ENCODE assay signal across 1 cellular context in the genomic region with DNA sequence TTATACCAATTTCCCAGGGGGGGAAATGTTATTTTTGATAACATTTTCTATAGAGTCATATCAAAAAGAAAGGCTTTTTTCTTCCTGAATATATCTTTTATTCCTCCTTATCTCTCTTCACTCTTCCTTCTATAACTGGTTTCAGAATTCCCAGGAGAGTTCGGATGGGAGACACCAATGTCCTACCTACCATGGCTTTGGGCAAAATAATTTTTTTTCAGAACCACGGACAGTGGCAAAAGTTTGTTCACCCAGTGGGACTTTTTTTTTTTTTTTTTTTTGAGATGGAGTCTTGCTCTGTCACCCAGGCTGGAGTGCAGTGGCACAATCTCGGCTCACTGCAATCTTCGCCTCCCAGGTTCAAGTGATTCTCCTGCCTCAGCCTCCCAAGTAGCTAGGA.
TF ChIP-seq lines count a peak whose summit lies in the region.

No MANE protein-coding gene starts in this region.

TF ChIP-seq in HepG2, 621 proteins besides CTCF, POLR2A, EP300 and RAD21:
- TF ChIP-seq EHMT2 (IDR thresholded peaks at IDR 0.05; ENCODE audit: borderline replicate concordance, low read depth, low read length) = peak; percentile 39; the same call in 1 of the 2 replicates
- TF ChIP-seq, protein P1, sequence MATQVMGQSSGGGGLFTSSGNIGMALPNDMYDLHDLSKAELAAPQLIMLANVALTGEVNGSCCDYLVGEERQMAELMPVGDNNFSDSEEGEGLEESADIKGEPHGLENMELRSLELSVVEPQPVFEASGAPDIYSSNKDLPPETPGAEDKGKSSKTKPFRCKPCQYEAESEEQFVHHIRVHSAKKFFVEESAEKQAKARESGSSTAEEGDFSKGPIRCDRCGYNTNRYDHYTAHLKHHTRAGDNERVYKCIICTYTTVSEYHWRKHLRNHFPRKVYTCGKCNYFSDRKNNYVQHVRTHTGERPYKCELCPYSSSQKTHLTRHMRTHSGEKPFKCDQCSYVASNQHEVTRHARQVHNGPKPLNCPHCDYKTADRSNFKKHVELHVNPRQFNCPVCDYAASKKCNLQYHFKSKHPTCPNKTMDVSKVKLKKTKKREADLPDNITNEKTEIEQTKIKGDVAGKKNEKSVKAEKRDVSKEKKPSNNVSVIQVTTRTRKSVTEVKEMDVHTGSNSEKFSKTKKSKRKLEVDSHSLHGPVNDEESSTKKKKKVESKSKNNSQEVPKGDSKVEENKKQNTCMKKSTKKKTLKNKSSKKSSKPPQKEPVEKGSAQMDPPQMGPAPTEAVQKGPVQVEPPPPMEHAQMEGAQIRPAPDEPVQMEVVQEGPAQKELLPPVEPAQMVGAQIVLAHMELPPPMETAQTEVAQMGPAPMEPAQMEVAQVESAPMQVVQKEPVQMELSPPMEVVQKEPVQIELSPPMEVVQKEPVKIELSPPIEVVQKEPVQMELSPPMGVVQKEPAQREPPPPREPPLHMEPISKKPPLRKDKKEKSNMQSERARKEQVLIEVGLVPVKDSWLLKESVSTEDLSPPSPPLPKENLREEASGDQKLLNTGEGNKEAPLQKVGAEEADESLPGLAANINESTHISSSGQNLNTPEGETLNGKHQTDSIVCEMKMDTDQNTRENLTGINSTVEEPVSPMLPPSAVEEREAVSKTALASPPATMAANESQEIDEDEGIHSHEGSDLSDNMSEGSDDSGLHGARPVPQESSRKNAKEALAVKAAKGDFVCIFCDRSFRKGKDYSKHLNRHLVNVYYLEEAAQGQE (IDR thresholded peaks at IDR 0.05; ENCODE audit: borderline replicate concordance in 1 of 2, low read depth in 1 of 2, low read length in 2 of 2) = peak; percentile 14 to 89; a peak in 3 of 4 replicates
- TF ChIP-seq MIER2 (CRISPR knock-in tag; IDR thresholded peaks at IDR 0.05) = peak; percentile 78
